Comparison of ENCODE assay signal across 8 cellular contexts in genomic region chr17:3893003-3893719, GRCh38. TPM values are rescaled to one million over a fixed set of nuclear protein-coding genes. Genes with fewer than 3 reads are reported as not detected.
A peak's percentile ranks its signal among the peaks of the same experiment; 100 is the strongest.
DNase-seq lines count a peak whose midpoint lies in the region; TF ChIP-seq lines count a peak whose summit lies in the region.

Gene CAMKK1 (minus strand): TSS chr17:3893053. CDS start chr17:3885687, 7,366 bp downstream.

- no CpG with 5 or more reads among the region's 75 CpGs for WGBS in H9 (ENCODE audit: extremely low coverage, insufficient read length, low lambda C conversion rate)

- no peaks in the 10 kb centered on the region for H3K9me3 ChIP-seq in H9 (ENCODE audit: control insufficient read depth, low read depth, low read length)
- H3K9me3 ChIP-seq in MG63: no peaks in the 10 kb centered on the region
- no peaks in the 10 kb centered on the region for H3K9me3 ChIP-seq in cardiac muscle cell (ENCODE audit: low read depth)
- no peaks in the 10 kb centered on the region for H3K9me3 ChIP-seq in parathyroid adenoma (ENCODE audit: control insufficient read depth, low read length)
- no peaks in the 10 kb centered on the region for H3K9me3 ChIP-seq in tibial artery

- H3K79me1 ChIP-seq in H9 (ENCODE audit: insufficient read depth, low read depth, low read length, poor library complexity, severe bottlenecking): no peaks in the 10 kb centered on the region

- H3K23me2 ChIP-seq in H9 (ENCODE audit: insufficient read length, low read depth, low read length, poor library complexity, severe bottlenecking): peaks cover 6% of the 10 kb centered on the region

- H3K14ac ChIP-seq in H9 (ENCODE audit: insufficient read depth, low read length): 0 out of 2 replicates have a peak within 1 kb of the TSS, but pooled peaks have one; percentile 4

- H3K23ac ChIP-seq in H9 (ENCODE audit: insufficient read length, low read depth, low read length): no peak within 1 kb of the TSS

- no peaks in the 10 kb centered on the region for H4K20me1 ChIP-seq in H9 (ENCODE audit: control insufficient read depth, insufficient read depth, insufficient read length)

- DNase-seq in GM04504 (ENCODE audit: low read depth) (peak; percentile 58), H9 (peak; percentile 97), MG63 (peak; percentile 84), SKM-1 treated with dmso at 0.1 percent for 144 hours (lab: John Stamatoyannopoulos, UW; ENCODE audit: unreplicated experiment) (peak; percentile 69), cardiac muscle cell (ENCODE audit: low read depth in 1 of 2, low spot score in 1 of 2) (peak; percentile 87 to 94), tibial artery (peak; percentile 85 to 94)

- intact Hi-C loops in tibial artery (cut with DNase I; ENCODE audit: low total_unique reads): no loop called here

- H3K27me3 Mint-ChIP-seq in H9 (ENCODE audit: low read depth): peaks cover 12% of the 10 kb centered on the region
- no peaks in the 10 kb centered on the region for H3K27me3 Mint-ChIP-seq in activated naive CD8-positive, alpha-beta T cell

- peak within 1 kb of the TSS; percentile 56 for H3K4me3 ChIP-seq in MG63
- H3K4me3 ChIP-seq in cardiac muscle cell: peak within 1 kb of the TSS; percentile 88
- peak within 1 kb of the TSS; percentile 53 for H3K4me3 ChIP-seq in parathyroid adenoma (ENCODE audit: low read depth, low read length)
- H3K4me3 ChIP-seq in tibial artery: peak within 1 kb of the TSS; percentile 64

- no peak within 1 kb of the TSS for H4K5ac ChIP-seq in H9 (ENCODE audit: insufficient read length, low read depth, low read length)

- no peak for TF ChIP-seq CTCF in H9 (conservative IDR thresholded peaks at IDR 0.05)
- no peak for TF ChIP-seq CTCF in cardiac muscle cell (IDR thresholded peaks at IDR 0.05; ENCODE audit: low read depth, low read length)
- TF ChIP-seq CTCF in parathyroid adenoma (IDR thresholded peaks at IDR 0.05): peak; percentile 19
- TF ChIP-seq CTCF in tibial artery (IDR thresholded peaks at IDR 0.05): no peak

- no peaks in the 10 kb centered on the region for H3K9me3 Mint-ChIP-seq in H9
- no peaks in the 10 kb centered on the region for H3K9me3 Mint-ChIP-seq in activated naive CD8-positive, alpha-beta T cell (ENCODE audit: low read depth)

- H3K4me2 ChIP-seq in H9 (ENCODE audit: insufficient read depth, insufficient read length, low read length): peak within 1 kb of the TSS; percentile 47
- peak within 1 kb of the TSS; percentile 87 for H3K4me2 ChIP-seq in parathyroid adenoma (ENCODE audit: low read length)

- H3K4me1 ChIP-seq in H9 (ENCODE audit: insufficient read depth, low read length) (peaks cover 2% of the 10 kb centered on the region; the same call in 1 of the 2 replicates), cardiac muscle cell (ENCODE audit: low read depth) (peaks cover 22% of the 10 kb centered on the region), parathyroid adenoma (peaks cover 13% of the 10 kb centered on the region), tibial artery (peaks cover 0 to 75% (median 60%) of the 10 kb centered on the region in 4 donors)

- H3K36me3 Mint-ChIP-seq in H9 (ENCODE audit: insufficient read depth in 1 of 3, low read depth in 3 of 3): no peaks in the 10 kb centered on the region
- no peaks in the 10 kb centered on the region for H3K36me3 Mint-ChIP-seq in activated naive CD8-positive, alpha-beta T cell

- H3K79me2 ChIP-seq in H9 (ENCODE audit: insufficient read depth, low read length): no peaks in the 10 kb centered on the region
- no peaks in the 10 kb centered on the region for H3K79me2 ChIP-seq in parathyroid adenoma

- H3K9ac ChIP-seq in H9 (ENCODE audit: extremely low read depth, insufficient read length, low read length) (no peak within 1 kb of the TSS), parathyroid adenoma (peak within 1 kb of the TSS; percentile 53)

- no peaks in the 10 kb centered on the region for H3K36me3 ChIP-seq in MG63
- no peaks in the 10 kb centered on the region for H3K36me3 ChIP-seq in cardiac muscle cell
- no peaks in the 10 kb centered on the region for H3K36me3 ChIP-seq in parathyroid adenoma (ENCODE audit: control insufficient read depth, insufficient read depth, low read length)
- peaks cover 0 to 13% (median 5%) of the 10 kb centered on the region in 3 donors for H3K36me3 ChIP-seq in tibial artery

- H2AFZ ChIP-seq in H9 (ENCODE audit: low read length): no peak within 1 kb of the TSS
- peak within 1 kb of the TSS; percentile 99 for H2AFZ ChIP-seq in parathyroid adenoma

- no peak within 1 kb of the TSS for H4K8ac ChIP-seq in H9 (replicated peaks; ENCODE audit: insufficient read length, low read depth, low read length)

- H2AK5ac ChIP-seq in H9 (ENCODE audit: insufficient read length, low read length): no peak within 1 kb of the TSS

- no peak within 1 kb of the TSS for H3K27ac ChIP-seq in H9 (ENCODE audit: insufficient read length, low read depth, low read length)
- H3K27ac ChIP-seq in cardiac muscle cell: peak within 1 kb of the TSS; percentile 58
- peak within 1 kb of the TSS; percentile 67 for H3K27ac ChIP-seq in parathyroid adenoma
- H3K27ac ChIP-seq in tibial artery: peak within 1 kb of the TSS; percentile 77 to 78

- no peak within 1 kb of the TSS for H3K4ac ChIP-seq in H9 (ENCODE audit: low read depth, low read length)

- no peak within 1 kb of the TSS for H3K18ac ChIP-seq in H9 (ENCODE audit: insufficient read length, low read depth, low read length)

- H2BK120ac ChIP-seq in H9 (ENCODE audit: low read depth, low read length, poor library complexity, severe bottlenecking): no peak within 1 kb of the TSS

- peaks cover 29 to 39% of the 10 kb centered on the region in 2 experiments for H3K4me1 Mint-ChIP-seq in H9
- H3K4me1 Mint-ChIP-seq in activated naive CD8-positive, alpha-beta T cell (ENCODE audit: low read depth): peaks cover 28% of the 10 kb centered on the region

- H2BK5ac ChIP-seq in H9 (ENCODE audit: insufficient read length, low read length): no peak within 1 kb of the TSS

- H3K27ac Mint-ChIP-seq in H9: peak within 1 kb of the TSS in 2 of 3 experiments; percentile 35 to 86; a peak in 3 of 7 replicates
- peak within 1 kb of the TSS; percentile 83 for H3K27ac Mint-ChIP-seq in activated naive CD8-positive, alpha-beta T cell

- no peak within 1 kb of the TSS for H3T11ph ChIP-seq in H9 (ENCODE audit: low read length)

- H3K27me3 ChIP-seq in H9 (ENCODE audit: insufficient read depth, low read length) (no peaks in the 10 kb centered on the region; the same call in 1 of the 2 replicates), MG63 (no peaks in the 10 kb centered on the region), cardiac muscle cell (peaks cover 8% of the 10 kb centered on the region), parathyroid adenoma (ENCODE audit: control insufficient read depth, insufficient read depth, low read length) (no peaks in the 10 kb centered on the region), tibial artery (no peaks in the 10 kb centered on the region)

- no peak within 1 kb of the TSS for H2BK20ac ChIP-seq in H9 (ENCODE audit: low read depth, low read length, poor library complexity, severe bottlenecking)

- H4K91ac ChIP-seq in H9 (ENCODE audit: insufficient read length, low read depth, low read length): no peak within 1 kb of the TSS

- H2BK15ac ChIP-seq in H9 (ENCODE audit: low read depth, low read length): no peak within 1 kb of the TSS

- peak within 1 kb of the TSS; percentile 77 to 80 for H3K4me3 Mint-ChIP-seq in H9
- peak within 1 kb of the TSS; percentile 87 for H3K4me3 Mint-ChIP-seq in activated naive CD8-positive, alpha-beta T cell

- H3K56ac ChIP-seq in H9 (ENCODE audit: insufficient read length, low read depth, low read length): no peak within 1 kb of the TSS

- H2BK12ac ChIP-seq in H9 (ENCODE audit: insufficient read length, low read depth, low read length): no peak within 1 kb of the TSS

RNA-seq across cellular contexts. Expression of gene CAMKK1, which starts in this region (rescaled TPM):
- total RNA-seq in H9 (2021) (6.4 and 6.7 TPM in 2 replicates), cardiac muscle cell (9.9 and 12.4 TPM in 2 replicates)
- 3.1 and 3.9 TPM in 2 replicates for total RNA-seq in MG63 (2014; rRNA removed; shearing (Covaris generic); ENCODE audit: low replicate concordance)
- 6.5 and 7.7 TPM in 2 replicates for polyA plus RNA-seq in cardiac muscle cell
